31 cellular contexts compared by ENCODE assay signal in genomic region chr2:5725072-5725471, GRCh38. TPM values are rescaled to one million over a fixed set of nuclear protein-coding genes. Genes with fewer than 3 reads are reported as not detected.
"Had no signal": no experiment of that assay in that cellular context is flagged by ENCODE, and none has a peak within 500 bp of the region (broad histone marks: within the 10 kb centered on the region; RNA-seq: fewer than 3 reads in every experiment).

No MANE protein-coding gene starts in this region.

- H3K4me1 Mint-ChIP-seq: activated CD8-positive, alpha-beta memory T cell treated with anti-CD3 and anti-CD28 coated beads, Interleukin-2, amount 10 ng/mL, durations not matched to agents 7 days and 5 days; activated naive CD4-positive, alpha-beta T cell treated with anti-CD3 and anti-CD28 coated beads, Interleukin-2, amount 50 U/mL, for 24 hours; activated naive CD8-positive, alpha-beta T cell treated with anti-CD3 and anti-CD28 coated beads, Interleukin-2, amount 50 U/mL, for 24 hours; central memory CD8-positive, alpha-beta T cell had no signal

- H3K27ac Mint-ChIP-seq: activated CD4-positive, alpha-beta T cell treated with anti-CD3 and anti-CD28 coated beads for 36 hours; activated CD8-positive, alpha-beta memory T cell treated with anti-CD3 and anti-CD28 coated beads, Interleukin-2, amount 10 ng/mL, durations not matched to agents 7 days and 5 days; activated CD8-positive, alpha-beta T cell treated with anti-CD3 and anti-CD28 coated beads, Interleukin-2, amount 10 ng/mL, durations not matched to agents 7 days and 5 days; activated naive CD4-positive, alpha-beta T cell treated with anti-CD3 and anti-CD28 coated beads, Interleukin-2, amount 50 U/mL, for 24 hours; activated naive CD8-positive, alpha-beta T cell treated with anti-CD3 and anti-CD28 coated beads, Interleukin-2, amount 50 U/mL, for 24 hours; activated T-helper 2 cell treated with anti-CD3 and anti-CD28 coated beads, Interferon-gamma antibody, Interleukin-2, Interleukin-4, amounts not matched to agents 10 μg/mL and 5 μg/mL and 100 μg/mL, durations not matched to agents 14 hours and 24 hours and 36 hours; dendritic cell treated with granulocyte-macrophage colony-stimulating factor and Interleukin-4, amounts not matched to agents 40 ng/mL and 50 ng/mL, for 4 days; T-helper 2 cell treated with Interferon-gamma antibody and Interleukin-4, amounts not matched to agents 5 μg/mL and 100 μg/mL, for 36 hours had no signal

- H3K9ac ChIP-seq: parathyroid adenoma had no signal

- H3K36me3 ChIP-seq: breast epithelium, esophagus squamous epithelium, heart right ventricle, right atrium auricular region, suprapubic skin, tibial artery, upper lobe of right lung had no signal

- H3K4me3 Mint-ChIP-seq: activated CD4-positive, alpha-beta T cell treated with anti-CD3 and anti-CD28 coated beads for 36 hours; activated CD8-positive, alpha-beta memory T cell treated with anti-CD3 and anti-CD28 coated beads, Interleukin-2, amount 10 ng/mL, durations not matched to agents 7 days and 5 days; activated CD8-positive, alpha-beta T cell treated with anti-CD3 and anti-CD28 coated beads, Interleukin-2, amount 10 ng/mL, durations not matched to agents 7 days and 5 days; activated naive CD4-positive, alpha-beta T cell treated with anti-CD3 and anti-CD28 coated beads, Interleukin-2, amount 50 U/mL, for 24 hours; central memory CD8-positive, alpha-beta T cell; dendritic cell treated with granulocyte-macrophage colony-stimulating factor and Interleukin-4, amounts not matched to agents 40 ng/mL and 50 ng/mL, for 4 days; T-helper 2 cell treated with Interferon-gamma antibody and Interleukin-4, amounts not matched to agents 5 μg/mL and 100 μg/mL, for 36 hours had no signal

- H3K36me3 Mint-ChIP-seq: activated CD8-positive, alpha-beta memory T cell treated with anti-CD3 and anti-CD28 coated beads, Interleukin-2, amount 10 ng/mL, durations not matched to agents 7 days and 5 days; activated naive CD4-positive, alpha-beta T cell treated with anti-CD3 and anti-CD28 coated beads, Interleukin-2, amount 50 U/mL, for 24 hours; mesothelial cell of epicardium; naive B cell had no signal

- H3K27ac ChIP-seq: breast epithelium, epithelial cell of prostate, esophagus squamous epithelium, heart right ventricle, parathyroid adenoma, right atrium auricular region, suprapubic skin, tibial artery, upper lobe of right lung had no signal

- H3K79me2 ChIP-seq: parathyroid adenoma had no signal

- H3K9me3 Mint-ChIP-seq: activated naive CD4-positive, alpha-beta T cell treated with anti-CD3 and anti-CD28 coated beads, Interleukin-2, amount 50 U/mL, for 24 hours; activated naive CD8-positive, alpha-beta T cell treated with anti-CD3 and anti-CD28 coated beads, Interleukin-2, amount 50 U/mL, for 24 hours; activated T-helper 2 cell treated with anti-CD3 and anti-CD28 coated beads, Interferon-gamma antibody, Interleukin-2, Interleukin-4, amounts not matched to agents 10 μg/mL and 5 μg/mL and 100 μg/mL, durations not matched to agents 14 hours and 24 hours and 36 hours; dendritic cell treated with granulocyte-macrophage colony-stimulating factor and Interleukin-4, amounts not matched to agents 40 ng/mL and 50 ng/mL, for 4 days; mesothelial cell of epicardium; T-helper 2 cell treated with Interferon-gamma antibody and Interleukin-4, amounts not matched to agents 5 μg/mL and 100 μg/mL, for 36 hours had no signal

- ATAC-seq: activated CD4-positive, alpha-beta T cell treated with anti-CD3 and anti-CD28 coated beads for 36 hours; activated CD8-positive, alpha-beta memory T cell treated with anti-CD3 and anti-CD28 coated beads, Interleukin-2, amount 10 ng/mL, durations not matched to agents 7 days and 5 days; activated CD8-positive, alpha-beta T cell treated with anti-CD3 and anti-CD28 coated beads, Interleukin-2, amount 10 ng/mL, durations not matched to agents 7 days and 5 days; activated naive CD8-positive, alpha-beta T cell treated with anti-CD3 and anti-CD28 coated beads, Interleukin-2, amount 50 U/mL, for 24 hours had no signal

- H3K27me3 Mint-ChIP-seq: central memory CD8-positive, alpha-beta T cell had no signal

- H3K27me3 ChIP-seq: breast epithelium, esophagus squamous epithelium, right atrium auricular region, suprapubic skin, tibial artery, upper lobe of right lung had no signal

- DNase-seq: activated CD4-positive, alpha-beta T cell treated with anti-CD3 and anti-CD28 coated beads for 36 hours; activated CD4-positive, CD25-positive, alpha-beta regulatory T cell; activated CD8-positive, alpha-beta memory T cell treated with anti-CD3 and anti-CD28 coated beads, Interleukin-2, amount 10 ng/mL, durations not matched to agents 7 days and 5 days; activated CD8-positive, alpha-beta T cell treated with anti-CD3 and anti-CD28 coated beads, Interleukin-2, amount 10 ng/mL, durations not matched to agents 7 days and 5 days; activated naive CD8-positive, alpha-beta T cell treated with anti-CD3 and anti-CD28 coated beads, Interleukin-2, amount 50 U/mL, for 24 hours; activated T-cell treated with anti-CD3 and anti-CD28 coated beads, Interleukin-2, amount 50 U/mL, for 48 hours; effector CD4-positive, alpha-beta T cell; esophagus squamous epithelium; foreskin melanocyte; heart right ventricle; left cardiac atrium; left ventricle myocardium superior; naive B cell; occipital lobe; stimulated activated naive CD4-positive, alpha-beta T cell; tibial artery; upper lobe of right lung had no signal

- H3K4me1 ChIP-seq: breast epithelium, esophagus squamous epithelium, parathyroid adenoma, suprapubic skin, tibial artery, upper lobe of right lung had no signal

- H3K9me3 ChIP-seq: breast epithelium, esophagus squamous epithelium, suprapubic skin, tibial artery, upper lobe of right lung had no signal

RNA-seq across cellular contexts. Expression of gene SOX11, which starts 32.9 kb away (rescaled TPM):
- total RNA-seq: activated CD4-positive, alpha-beta T cell treated with anti-CD3 and anti-CD28 coated beads for 36 hours; activated CD8-positive, alpha-beta memory T cell treated with anti-CD3 and anti-CD28 coated beads, Interleukin-2, amount 10 ng/mL, durations not matched to agents 7 days and 5 days; activated CD8-positive, alpha-beta T cell treated with anti-CD3 and anti-CD28 coated beads, Interleukin-2, amount 10 ng/mL, durations not matched to agents 7 days and 5 days; activated T-helper 2 cell treated with anti-CD3 and anti-CD28 coated beads, Interferon-gamma antibody, Interleukin-2, Interleukin-4, amounts not matched to agents 10 μg/mL and 5 μg/mL and 100 μg/mL, durations not matched to agents 14 hours and 24 hours and 36 hours; esophagus squamous epithelium; lung microvascular endothelial cell; pulmonary artery endothelial cell had no signal
- polyA plus RNA-seq: keratinocyte had no signal
